In the genomic region with DNA sequence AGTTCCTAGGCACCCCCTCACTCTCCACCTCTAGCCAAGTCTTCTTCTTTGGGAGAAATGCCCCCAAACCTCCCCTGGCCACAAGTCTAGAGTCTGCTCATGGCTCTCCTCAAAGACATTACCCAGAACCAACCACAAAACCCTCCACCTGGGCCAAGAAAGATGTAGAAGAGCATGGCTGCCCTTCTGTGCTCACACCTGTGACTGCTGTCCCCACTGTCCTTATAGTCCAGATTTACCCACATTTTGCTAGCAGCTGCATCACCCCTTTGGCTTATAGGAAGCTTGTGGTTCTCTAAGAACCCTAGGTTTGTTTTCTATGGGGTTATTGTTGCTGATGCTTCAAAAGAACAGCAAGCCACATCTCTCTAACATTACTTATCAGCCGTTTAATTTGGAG, we compare ENCODE assay signal across 25 cellular contexts. TPM values are rescaled to one million over a fixed set of nuclear protein-coding genes. Genes with fewer than 3 reads are reported as not detected.
DNase-seq lines count a peak whose midpoint lies in the region; ATAC-seq and TF ChIP-seq lines count a peak whose summit lies in the region.
"Had no signal": no experiment of that assay in that cellular context is flagged by ENCODE, and none has a peak within 500 bp of the region (broad histone marks: within the 10 kb centered on the region; RNA-seq: fewer than 3 reads in every experiment).

No MANE protein-coding gene starts in this region.

- H3K4me2 ChIP-seq in KMS-11 (peak overlapping the region; percentile 41), MM.1S (ENCODE audit: low read depth, low read length) (no peak overlapping the region)
- H3K4me2 ChIP-seq: BLaER1 had no signal

- no peak overlapping the region for H3K4me3 Mint-ChIP-seq in chondrocyte (ENCODE audit: unreplicated experiment)
- H3K4me3 Mint-ChIP-seq: CD4-positive, alpha-beta memory T cell; CD4-positive, CD25-positive, alpha-beta regulatory T cell; CD8-positive, alpha-beta memory T cell had no signal

- no peak overlapping the region for H3K27ac Mint-ChIP-seq in chondrocyte (ENCODE audit: unreplicated experiment)
- H3K27ac Mint-ChIP-seq: CD14-positive monocyte; CD4-positive, alpha-beta memory T cell; CD4-positive, CD25-positive, alpha-beta regulatory T cell; CD8-positive, alpha-beta memory T cell had no signal

- no peaks in the 10 kb centered on the region for H3K36me3 ChIP-seq in KMS-11 (ENCODE audit: insufficient read depth)
- H3K36me3 ChIP-seq in MM.1S (replicated peaks; ENCODE audit: insufficient read depth, low read length), result no peaks in the 10 kb centered on the region
- H3K36me3 ChIP-seq: BE2C, BLaER1 had no signal

- peaks cover 75% of the 10 kb centered on the region for H3K27me3 Mint-ChIP-seq in chondrocyte (ENCODE audit: low read depth)

- H3F3A ChIP-seq in MM.1S (ENCODE audit: insufficient read depth, low read length), result no peaks in the 10 kb centered on the region

- H3K36me3 Mint-ChIP-seq in chondrocyte (ENCODE audit: low read depth), result no peaks in the 10 kb centered on the region
- H3K36me3 Mint-ChIP-seq: CD14-positive monocyte; CD4-positive, alpha-beta memory T cell; CD4-positive, CD25-positive, alpha-beta regulatory T cell; CD8-positive, alpha-beta memory T cell had no signal

- no peak for TF ChIP-seq CTCF in KMS-11 (conservative IDR thresholded peaks at IDR 0.05; ENCODE audit: low read depth, low read length)
- no peak for TF ChIP-seq CTCF in MM.1S (IDR thresholded peaks at IDR 0.05; ENCODE audit: low read length)
- no peak for TF ChIP-seq CTCF in chondrocyte (IDR thresholded peaks at IDR 0.05)

- H4K20me1 ChIP-seq in KMS-11 (ENCODE audit: insufficient read depth), result no peaks in the 10 kb centered on the region
- H4K20me1 ChIP-seq in MM.1S (ENCODE audit: insufficient read depth, low read length), result no peaks in the 10 kb centered on the region
- H4K20me1 ChIP-seq: BLaER1 had no signal

- H3K4me3 ChIP-seq in KMS-11 (IDR thresholded peaks at IDR 0.05; ENCODE audit: insufficient read depth, low read depth, low read length), result no peak overlapping the region
- no peak overlapping the region for H3K4me3 ChIP-seq in MM.1S (ENCODE audit: low read length)
- H3K4me3 ChIP-seq: BLaER1 had no signal

- H3K27me3 ChIP-seq in KMS-11 (ENCODE audit: insufficient read depth, low read depth) (no peaks in the 10 kb centered on the region), MM.1S (replicated peaks; ENCODE audit: insufficient read depth, low read length) (no peaks in the 10 kb centered on the region)

- H3K79me2 ChIP-seq in KMS-11 (ENCODE audit: insufficient read depth, low read depth) (no peaks in the 10 kb centered on the region), MM.1S (ENCODE audit: low read length) (no peaks in the 10 kb centered on the region)

- no peaks in the 10 kb centered on the region for H3K9me3 Mint-ChIP-seq in chondrocyte (ENCODE audit: low read depth)

- H3K27ac ChIP-seq in KMS-11 (peak overlapping the region; percentile 21; the same call in 1 of the 2 replicates), MM.1S (ENCODE audit: low read length) (no peak overlapping the region)
- H3K27ac ChIP-seq: BLaER1 had no signal

- DNase-seq in MM.1S, result peak; percentile 21
- DNase-seq in islet precursor cell, result peak; percentile 37
- DNase-seq in GM03348 (ENCODE audit: low spot score), result no peak
- DNase-seq in chondrocyte (ENCODE audit: low spot score), result no peak
- DNase-seq: 8988T; ACHN; BE2C; C1 segment of cervical spinal cord; CD4-positive, alpha-beta memory T cell; CD4-positive, CD25-positive, alpha-beta regulatory T cell; CD8-positive, alpha-beta memory T cell; COR-L47; DMS 273 treated with DMSO at 0.1 percent for 48 hours; DMS153; DMS53; DMS79; DND-41; EL; GDM1 had no signal

- no peak for ATAC-seq in GM19035 (IDR thresholded peaks at IDR 0.05; ENCODE audit: unreplicated experiment)

- H2AFZ ChIP-seq in KMS-11 (ENCODE audit: low read depth) (no peak overlapping the region), MM.1S (ENCODE audit: low read length) (no peak overlapping the region)

- H3K9me2 ChIP-seq in MM.1S (replicated peaks; ENCODE audit: insufficient read depth, low read length), result no peaks in the 10 kb centered on the region

- H3K4me1 ChIP-seq in KMS-11 (ENCODE audit: low read depth, poor library complexity, severe bottlenecking) (peaks cover 41% of the 10 kb centered on the region), MM.1S (ENCODE audit: low read length) (no peaks in the 10 kb centered on the region)
- H3K4me1 ChIP-seq: BE2C, BLaER1 had no signal

- no peaks in the 10 kb centered on the region for H3K9me3 ChIP-seq in MM.1S (replicated peaks; ENCODE audit: insufficient read depth, low read length)
- H3K9me3 ChIP-seq: BE2C, BLaER1 had no signal

- no peak overlapping the region for H3K9ac ChIP-seq in KMS-11
- H3K9ac ChIP-seq in MM.1S (ENCODE audit: low read length), result no peak overlapping the region
- H3K9ac ChIP-seq: BLaER1 had no signal

- H3K4me1 Mint-ChIP-seq in chondrocyte (ENCODE audit: low read depth), result no peaks in the 10 kb centered on the region
- H3K4me1 Mint-ChIP-seq: CD14-positive monocyte had no signal

RNA-seq across cellular contexts. Expression of gene GABBR2, which starts 6.1 kb away (rescaled TPM):
- total RNA-seq in chondrocyte, result 0.12 TPM in 1 of 3 replicates, not detected in the others
- total RNA-seq: A673; CD4-positive, alpha-beta memory T cell; CD4-positive, CD25-positive, alpha-beta regulatory T cell; CD8-positive, alpha-beta memory T cell; G401 had no signal

Comparison
In these comparisons a context has a peak if more than half of its experiments do, and no peak if none do; other contexts are left out.
1. DNase-seq: peak in MM.1S (single experiment) and islet precursor cell (single experiment); none in GM03348 (single experiment) and chondrocyte (single experiment).